In the genomic region with DNA sequence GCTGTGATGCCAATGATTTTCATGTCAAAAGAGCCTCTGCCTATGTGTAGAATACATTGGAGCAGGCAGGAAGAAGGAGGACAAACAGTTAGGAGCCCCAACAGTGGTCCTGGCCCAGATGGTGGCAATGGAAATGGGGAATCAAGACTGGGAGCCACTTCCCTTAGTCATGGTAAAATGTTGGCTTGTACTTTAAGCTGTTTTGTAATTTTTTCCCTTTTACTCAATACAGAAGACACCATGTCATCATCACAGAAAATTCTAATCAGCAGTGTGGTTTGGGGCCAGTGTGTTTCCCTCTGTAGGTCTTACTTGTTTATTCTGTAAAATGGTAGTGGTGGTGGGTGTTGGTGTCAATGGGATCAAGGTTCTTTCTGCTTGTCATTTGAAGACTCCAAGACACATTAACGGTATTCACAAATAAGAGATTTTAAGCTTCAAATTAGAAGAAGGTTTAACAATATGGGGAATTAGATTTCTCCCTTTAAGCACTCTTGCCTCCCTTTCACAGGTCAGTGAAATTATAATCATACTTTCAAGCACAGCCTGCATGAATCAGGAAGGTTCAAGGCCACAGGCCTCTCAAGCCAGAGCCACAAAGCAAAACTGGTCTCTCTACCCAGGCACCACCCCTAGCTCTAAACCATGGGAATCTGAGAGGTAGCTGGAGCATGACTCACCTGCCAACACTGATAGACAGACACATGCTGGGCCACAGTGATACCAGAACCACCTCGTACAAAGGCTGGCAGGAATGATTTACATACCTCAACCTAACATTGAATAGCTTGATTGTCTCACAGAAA, we compare ENCODE assay signal across 1 cellular context.
TF ChIP-seq lines count a peak whose summit lies in the region.

No MANE protein-coding gene starts in this region.

TF ChIP-seq in K562, 482 proteins besides CTCF, POLR2A, EP300 and RAD21 (continued from another document):
- TF ChIP-seq, protein P1, sequence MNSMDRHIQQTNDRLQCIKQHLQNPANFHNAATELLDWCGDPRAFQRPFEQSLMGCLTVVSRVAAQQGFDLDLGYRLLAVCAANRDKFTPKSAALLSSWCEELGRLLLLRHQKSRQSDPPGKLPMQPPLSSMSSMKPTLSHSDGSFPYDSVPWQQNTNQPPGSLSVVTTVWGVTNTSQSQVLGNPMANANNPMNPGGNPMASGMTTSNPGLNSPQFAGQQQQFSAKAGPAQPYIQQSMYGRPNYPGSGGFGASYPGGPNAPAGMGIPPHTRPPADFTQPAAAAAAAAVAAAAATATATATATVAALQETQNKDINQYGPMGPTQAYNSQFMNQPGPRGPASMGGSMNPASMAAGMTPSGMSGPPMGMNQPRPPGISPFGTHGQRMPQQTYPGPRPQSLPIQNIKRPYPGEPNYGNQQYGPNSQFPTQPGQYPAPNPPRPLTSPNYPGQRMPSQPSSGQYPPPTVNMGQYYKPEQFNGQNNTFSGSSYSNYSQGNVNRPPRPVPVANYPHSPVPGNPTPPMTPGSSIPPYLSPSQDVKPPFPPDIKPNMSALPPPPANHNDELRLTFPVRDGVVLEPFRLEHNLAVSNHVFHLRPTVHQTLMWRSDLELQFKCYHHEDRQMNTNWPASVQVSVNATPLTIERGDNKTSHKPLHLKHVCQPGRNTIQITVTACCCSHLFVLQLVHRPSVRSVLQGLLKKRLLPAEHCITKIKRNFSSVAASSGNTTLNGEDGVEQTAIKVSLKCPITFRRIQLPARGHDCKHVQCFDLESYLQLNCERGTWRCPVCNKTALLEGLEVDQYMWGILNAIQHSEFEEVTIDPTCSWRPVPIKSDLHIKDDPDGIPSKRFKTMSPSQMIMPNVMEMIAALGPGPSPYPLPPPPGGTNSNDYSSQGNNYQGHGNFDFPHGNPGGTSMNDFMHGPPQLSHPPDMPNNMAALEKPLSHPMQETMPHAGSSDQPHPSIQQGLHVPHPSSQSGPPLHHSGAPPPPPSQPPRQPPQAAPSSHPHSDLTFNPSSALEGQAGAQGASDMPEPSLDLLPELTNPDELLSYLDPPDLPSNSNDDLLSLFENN (IDR thresholded peaks at IDR 0.05; ENCODE audit: low read depth in 2 of 2, low read length in 2 of 2) = peak in 1 of 2 experiments; percentile 82; a peak in 2 of 4 replicates
- TF ChIP-seq RERE (CRISPR knock-in tag; IDR thresholded peaks at IDR 0.05; ENCODE audit: borderline replicate concordance) (no peak), BRF2 (IDR thresholded peaks at IDR 0.05; ENCODE audit: borderline replicate concordance, insufficient read depth, insufficient read length) (no peak), SIRT6 (IDR thresholded peaks at IDR 0.05; ENCODE audit: low read depth, low read length) (no peak), ZNF146 (CRISPR knock-in tag; IDR thresholded peaks at IDR 0.05; ENCODE audit: unreplicated experiment) (no peak), NCOA4 (IDR thresholded peaks at IDR 0.05; ENCODE audit: partially characterized antibody) (no peak), KAT2B (IDR thresholded peaks at IDR 0.05; ENCODE audit: low read depth, low read length) (no peak), ZNF134 (CRISPR knock-in tag; conservative IDR thresholded peaks at IDR 0.05) (no peak), MAX (CRISPR knock-in tag; IDR thresholded peaks at IDR 0.05) (no peak), RAD51 (IDR thresholded peaks at IDR 0.05; ENCODE audit: borderline replicate concordance, low read depth) (no peak), BRD4 (IDR thresholded peaks at IDR 0.05) (no peak), CBFA2T2 (conservative IDR thresholded peaks at IDR 0.05) (peak; percentile 92), SMAD1 (IDR thresholded peaks at IDR 0.05; ENCODE audit: low read depth, low read length, partially characterized antibody) (no peak), ZNF224 (CRISPR knock-in tag; IDR thresholded peaks at IDR 0.05) (no peak), HIVEP1 (CRISPR knock-in tag; IDR thresholded peaks at IDR 0.05) (no peak), SIX5 (IDR thresholded peaks at IDR 0.05; ENCODE audit: borderline replicate concordance in 1 of 2, insufficient read depth in 1 of 2, low read depth in 1 of 2, low read length in 2 of 2) (no peak), FOS (IDR thresholded peaks at IDR 0.05; ENCODE audit: extremely low read depth, insufficient read length) (peak; percentile 66), TEAD4 (IDR thresholded peaks at IDR 0.05; ENCODE audit: low read length) (peak; percentile 91), TEAD4 (CRISPR knock-in tag; IDR thresholded peaks at IDR 0.05; ENCODE audit: borderline replicate concordance) (no peak), CHD1 (IDR thresholded peaks at IDR 0.05; ENCODE audit: low read length) (no peak), KDM5B (IDR thresholded peaks at IDR 0.05; ENCODE audit: insufficient replicate concordance, low read depth, low read length) (no peak), EHMT2 (IDR thresholded peaks at IDR 0.05) (no peak), XRCC3 (IDR thresholded peaks at IDR 0.05) (no peak), HMGN3 (IDR thresholded peaks at IDR 0.05; ENCODE audit: borderline replicate concordance, extremely low read depth, insufficient read length, low read depth, low read length) (no peak), NR3C1 (CRISPR knock-in tag; IDR thresholded peaks at IDR 0.05) (no peak), DPF2 (IDR thresholded peaks at IDR 0.05) (peak; percentile 97)
- TF ChIP-seq, protein P2, sequence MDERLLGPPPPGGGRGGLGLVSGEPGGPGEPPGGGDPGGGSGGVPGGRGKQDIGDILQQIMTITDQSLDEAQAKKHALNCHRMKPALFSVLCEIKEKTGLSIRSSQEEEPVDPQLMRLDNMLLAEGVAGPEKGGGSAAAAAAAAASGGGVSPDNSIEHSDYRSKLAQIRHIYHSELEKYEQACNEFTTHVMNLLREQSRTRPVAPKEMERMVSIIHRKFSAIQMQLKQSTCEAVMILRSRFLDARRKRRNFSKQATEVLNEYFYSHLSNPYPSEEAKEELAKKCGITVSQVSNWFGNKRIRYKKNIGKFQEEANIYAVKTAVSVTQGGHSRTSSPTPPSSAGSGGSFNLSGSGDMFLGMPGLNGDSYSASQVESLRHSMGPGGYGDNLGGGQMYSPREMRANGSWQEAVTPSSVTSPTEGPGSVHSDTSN (CRISPR knock-in tag; IDR thresholded peaks at IDR 0.05; ENCODE audit: low read depth) = no peak
- TF ChIP-seq, protein P2 (tag; conservative IDR thresholded peaks at IDR 0.05; ENCODE audit: low read depth) = peak; percentile 74
- TF ChIP-seq, protein P3, sequence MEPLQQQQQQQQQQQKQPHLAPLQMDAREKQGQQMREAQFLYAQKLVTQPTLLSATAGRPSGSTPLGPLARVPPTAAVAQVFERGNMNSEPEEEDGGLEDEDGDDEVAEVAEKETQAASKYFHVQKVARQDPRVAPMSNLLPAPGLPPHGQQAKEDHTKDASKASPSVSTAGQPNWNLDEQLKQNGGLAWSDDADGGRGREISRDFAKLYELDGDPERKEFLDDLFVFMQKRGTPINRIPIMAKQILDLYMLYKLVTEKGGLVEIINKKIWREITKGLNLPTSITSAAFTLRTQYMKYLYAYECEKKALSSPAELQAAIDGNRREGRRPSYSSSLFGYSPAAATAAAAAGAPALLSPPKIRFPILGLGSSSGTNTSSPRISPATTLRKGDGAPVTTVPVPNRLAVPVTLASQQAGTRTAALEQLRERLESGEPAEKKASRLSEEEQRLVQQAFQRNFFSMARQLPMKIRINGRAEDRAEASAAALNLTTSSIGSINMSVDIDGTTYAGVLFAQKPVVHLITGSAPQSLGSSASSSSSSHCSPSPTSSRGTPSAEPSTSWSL (CRISPR knock-in tag; IDR thresholded peaks at IDR 0.05; ENCODE audit: borderline replicate concordance) = no peak
- TF ChIP-seq, protein P4, sequence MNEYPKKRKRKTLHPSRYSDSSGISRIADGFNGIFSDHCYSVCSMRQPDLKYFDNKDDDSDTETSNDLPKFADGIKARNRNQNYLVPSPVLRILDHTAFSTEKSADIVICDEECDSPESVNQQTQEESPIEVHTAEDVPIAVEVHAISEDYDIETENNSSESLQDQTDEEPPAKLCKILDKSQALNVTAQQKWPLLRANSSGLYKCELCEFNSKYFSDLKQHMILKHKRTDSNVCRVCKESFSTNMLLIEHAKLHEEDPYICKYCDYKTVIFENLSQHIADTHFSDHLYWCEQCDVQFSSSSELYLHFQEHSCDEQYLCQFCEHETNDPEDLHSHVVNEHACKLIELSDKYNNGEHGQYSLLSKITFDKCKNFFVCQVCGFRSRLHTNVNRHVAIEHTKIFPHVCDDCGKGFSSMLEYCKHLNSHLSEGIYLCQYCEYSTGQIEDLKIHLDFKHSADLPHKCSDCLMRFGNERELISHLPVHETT (CRISPR knock-in tag; conservative IDR thresholded peaks at IDR 0.05 in 1 of 2, IDR thresholded peaks at IDR 0.05 in 1 of 2) = no peak
TF ChIP-seq in K562: peak in this region for 67.
